ENCODE assay signal across 1 cellular context in genomic region chr14:77489051-77489450, GRCh38.
TF ChIP-seq lines count a peak whose summit lies in the region.

No MANE protein-coding gene starts in this region.

TF ChIP-seq in SK-N-SH treated with all-trans-retinoic acid at 6 μM for 48 hours, 23 proteins besides CTCF, POLR2A, EP300 and RAD21 (continued from another document):
- no peak for TF ChIP-seq CREB5 (CRISPR knock-in tag; IDR thresholded peaks at IDR 0.05; ENCODE audit: low read depth)
- TF ChIP-seq, protein P1, sequence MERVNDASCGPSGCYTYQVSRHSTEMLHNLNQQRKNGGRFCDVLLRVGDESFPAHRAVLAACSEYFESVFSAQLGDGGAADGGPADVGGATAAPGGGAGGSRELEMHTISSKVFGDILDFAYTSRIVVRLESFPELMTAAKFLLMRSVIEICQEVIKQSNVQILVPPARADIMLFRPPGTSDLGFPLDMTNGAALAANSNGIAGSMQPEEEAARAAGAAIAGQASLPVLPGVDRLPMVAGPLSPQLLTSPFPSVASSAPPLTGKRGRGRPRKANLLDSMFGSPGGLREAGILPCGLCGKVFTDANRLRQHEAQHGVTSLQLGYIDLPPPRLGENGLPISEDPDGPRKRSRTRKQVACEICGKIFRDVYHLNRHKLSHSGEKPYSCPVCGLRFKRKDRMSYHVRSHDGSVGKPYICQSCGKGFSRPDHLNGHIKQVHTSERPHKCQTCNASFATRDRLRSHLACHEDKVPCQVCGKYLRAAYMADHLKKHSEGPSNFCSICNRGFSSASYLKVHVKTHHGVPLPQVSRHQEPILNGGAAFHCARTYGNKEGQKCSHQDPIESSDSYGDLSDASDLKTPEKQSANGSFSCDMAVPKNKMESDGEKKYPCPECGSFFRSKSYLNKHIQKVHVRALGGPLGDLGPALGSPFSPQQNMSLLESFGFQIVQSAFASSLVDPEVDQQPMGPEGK (CRISPR knock-in tag; IDR thresholded peaks at IDR 0.05; ENCODE audit: borderline replicate concordance) = no peak
- no peak for TF ChIP-seq ZC3H10 (CRISPR knock-in tag; IDR thresholded peaks at IDR 0.05)
- TF ChIP-seq BACH2 (CRISPR knock-in tag; IDR thresholded peaks at IDR 0.05; ENCODE audit: borderline replicate concordance) = no peak
- TF ChIP-seq ZNF565 (CRISPR knock-in tag; conservative IDR thresholded peaks at IDR 0.05; ENCODE audit: low read depth) = no peak
- TF ChIP-seq GLIS3 (CRISPR knock-in tag; IDR thresholded peaks at IDR 0.05) = no peak
- no peak for TF ChIP-seq SNAI2 (CRISPR knock-in tag; IDR thresholded peaks at IDR 0.05)
- no peak for TF ChIP-seq ISL1 (CRISPR knock-in tag; IDR thresholded peaks at IDR 0.05)
- no peak for TF ChIP-seq TSHZ2 (CRISPR knock-in tag; IDR thresholded peaks at IDR 0.05)
- TF ChIP-seq OSR1 (CRISPR knock-in tag; IDR thresholded peaks at IDR 0.05) = no peak
TF ChIP-seq in SK-N-SH treated with all-trans-retinoic acid at 6 μM for 48 hours: peak in this region for 0.
